In genomic region chr15:66393037-66393436, GRCh38 we compare ENCODE assay signal across 7 cellular contexts. TPM values are rescaled to one million over a fixed set of nuclear protein-coding genes. Genes with fewer than 3 reads are reported as not detected.
DNase-seq lines count a peak whose midpoint lies in the region; ATAC-seq, FAIRE-seq and TF ChIP-seq lines count a peak whose summit lies in the region.
"Not testable (repeated sequence)": the region's sequence is repeated elsewhere in the genome, so short reads cannot be mapped to it uniquely, and the experiment has no call there.

No MANE protein-coding gene starts in this region.

- H3K27ac Mint-ChIP-seq in CD4-positive, CD25-positive, alpha-beta regulatory T cell = peak overlapping the region; percentile 66 to 84 (median 79)
- peak overlapping the region; percentile 14; the same call in 1 of the 2 replicates for H3K27ac Mint-ChIP-seq in WTC11
- H3K27ac Mint-ChIP-seq in activated naive CD4-positive, alpha-beta T cell treated with anti-CD3 and anti-CD28 coated beads, Interleukin-2, amount 50 U/mL, for 24 hours = peak overlapping the region; percentile 35
- peak overlapping the region; percentile 11 for H3K27ac Mint-ChIP-seq in MCF 10A (ENCODE audit: low read depth, unreplicated experiment)
- H3K27ac Mint-ChIP-seq in stimulated activated memory B cell treated with anti-CD40 and anti-IgM and Interleukin-4, amounts not matched to agents 10 μg/mL and 1 μg/mL and 100 μg/mL, for 72 hours = peak overlapping the region; percentile 27

- peak overlapping the region in 2 of 4 donors; percentile 45 for H3K4me3 Mint-ChIP-seq in CD4-positive, CD25-positive, alpha-beta regulatory T cell
- H3K4me3 Mint-ChIP-seq in WTC11; activated naive CD4-positive, alpha-beta T cell treated with anti-CD3 and anti-CD28 coated beads, Interleukin-2, amount 50 U/mL, for 24 hours; MCF 10A (ENCODE audit: unreplicated experiment); stimulated activated memory B cell treated with anti-CD40 and anti-IgM and Interleukin-4, amounts not matched to agents 10 μg/mL and 1 μg/mL and 100 μg/mL, for 72 hours: not testable (repeated sequence)

- WGBS in HepG2 (ENCODE audit: low lambda C conversion rate) = 92% methylated on average over 1 of the region's 1 CpG

- not testable (repeated sequence) for FAIRE-seq in HepG2 (lab: Jason Lieb, UNC)

- peaks cover 24 to 82% (median 70%) of the 10 kb centered on the region in 4 donors for H3K4me1 Mint-ChIP-seq in CD4-positive, CD25-positive, alpha-beta regulatory T cell
- H3K4me1 Mint-ChIP-seq in WTC11 (peaks cover 49% of the 10 kb centered on the region), MCF 10A (ENCODE audit: insufficient read depth, unreplicated experiment) (peaks cover 45% of the 10 kb centered on the region)
- peaks cover 88% of the 10 kb centered on the region for H3K4me1 Mint-ChIP-seq in activated naive CD4-positive, alpha-beta T cell treated with anti-CD3 and anti-CD28 coated beads, Interleukin-2, amount 50 U/mL, for 24 hours
- H3K4me1 Mint-ChIP-seq in stimulated activated memory B cell treated with anti-CD40 and anti-IgM and Interleukin-4, amounts not matched to agents 10 μg/mL and 1 μg/mL and 100 μg/mL, for 72 hours = peaks cover 90% of the 10 kb centered on the region

- H4K20me1 ChIP-seq in HepG2 (ENCODE audit: insufficient read depth, low read length) = peaks cover 31% of the 10 kb centered on the region

- H3K9me3 Mint-ChIP-seq in CD4-positive, CD25-positive, alpha-beta regulatory T cell; WTC11; activated naive CD4-positive, alpha-beta T cell treated with anti-CD3 and anti-CD28 coated beads, Interleukin-2, amount 50 U/mL, for 24 hours; MCF 10A (ENCODE audit: unreplicated experiment); stimulated activated memory B cell treated with anti-CD40 and anti-IgM and Interleukin-4, amounts not matched to agents 10 μg/mL and 1 μg/mL and 100 μg/mL, for 72 hours: not testable (repeated sequence)

- not testable (repeated sequence) for H3K36me3 ChIP-seq in CD4-positive, CD25-positive, alpha-beta regulatory T cell (ENCODE audit: control insufficient read depth, insufficient read depth, low read length)
- H3K36me3 ChIP-seq in HEK293 (ENCODE audit: control insufficient read depth in 2 of 2, insufficient read depth in 1 of 2, low read length in 2 of 2) = peaks cover 11 to 23% of the 10 kb centered on the region in 2 experiments; a peak in 2 of 3 replicates
- peaks cover 4 to 24% of the 10 kb centered on the region in 2 experiments for H3K36me3 ChIP-seq in HepG2 (replicated peaks in 1 of 2; ENCODE audit: control insufficient read depth in 1 of 2, insufficient read depth in 2 of 2, low read length in 2 of 2)

- not testable (repeated sequence) for H2AFZ ChIP-seq in HepG2 (ENCODE audit: low read length)

- TF ChIP-seq POLR2A in HepG2 (IDR thresholded peaks at IDR 0.05; ENCODE audit: insufficient read depth in 1 of 2, low read depth in 2 of 2, low read length in 2 of 2) = not testable (repeated sequence)

- H3K79me2 ChIP-seq in HepG2 (ENCODE audit: insufficient read depth, low read length) = peaks cover 88% of the 10 kb centered on the region

- not testable (repeated sequence) for ATAC-seq in CD4-positive, CD25-positive, alpha-beta regulatory T cell (ENCODE audit: low read depth in 2 of 2); WTC11; HepG2; stimulated activated memory B cell treated with anti-CD40 and anti-IgM and Interleukin-4, amounts not matched to agents 10 μg/mL and 1 μg/mL and 100 μg/mL, for 72 hours

- not testable (repeated sequence) for H3K9me3 ChIP-seq in CD4-positive, CD25-positive, alpha-beta regulatory T cell (ENCODE audit: control insufficient read depth in 2 of 2, low read length in 2 of 2); HEK293 (ENCODE audit: control insufficient read depth, insufficient read depth, low read depth, low read length); HepG2 (ENCODE audit: low read length)

- CTCF ChIA-PET in HEK293 (lab: Yijun Ruan, JAX) (interaction anchor here (0.6 kb wide), 1 partner anchor 105 kb away, joined by 3 read pairs; the partner anchor contains the start of gene SNAPC5), WTC11 (lab: Charles Lee) (interaction anchor here (1.2 kb wide), 1 partner anchor 11 kb away, joined by 4 read pairs; no protein-coding TSS in a partner anchor), MCF 10A (lab: Yijun Ruan, JAX) (interaction anchor here (1.0 kb wide), 1 partner anchor 37 kb away, joined by 3 read pairs; the partner anchor contains the start of gene TIPIN)
- CTCF ChIA-PET in HepG2 (lab: Yijun Ruan, JAX; ENCODE audit: low intra/inter-chr PET ratio, low total read pairs) = not testable (repeated sequence)

- in situ Hi-C loops in HepG2 (cut with HindIII; ENCODE audit: extremely low pct_ligation_motif_present, low pct_unique_long_range_greater_than_20kb) = loop anchor here (25.0 kb wide), 1 partner anchor 94 kb away; the partner anchor contains the start of gene SNAPC5

- H3K36me3 Mint-ChIP-seq in CD4-positive, CD25-positive, alpha-beta regulatory T cell; activated naive CD4-positive, alpha-beta T cell treated with anti-CD3 and anti-CD28 coated beads, Interleukin-2, amount 50 U/mL, for 24 hours: not testable (repeated sequence)
- H3K36me3 Mint-ChIP-seq in WTC11 = peaks cover 41% of the 10 kb centered on the region
- peaks cover 14% of the 10 kb centered on the region for H3K36me3 Mint-ChIP-seq in MCF 10A (ENCODE audit: insufficient read depth, unreplicated experiment)
- peaks cover 19% of the 10 kb centered on the region for H3K36me3 Mint-ChIP-seq in stimulated activated memory B cell treated with anti-CD40 and anti-IgM and Interleukin-4, amounts not matched to agents 10 μg/mL and 1 μg/mL and 100 μg/mL, for 72 hours

- intact Hi-C loops in MCF 10A (cut with micrococcal nuclease); HepG2 (cut with micrococcal nuclease; ENCODE audit: unreplicated experiment): not testable (repeated sequence)

- H3K4me2 ChIP-seq in HepG2 (ENCODE audit: low read depth, low read length) = not testable (repeated sequence)

- not testable (repeated sequence) for H3K27me3 ChIP-seq in CD4-positive, CD25-positive, alpha-beta regulatory T cell (ENCODE audit: control insufficient read depth, insufficient read depth, low read length); HepG2 (ENCODE audit: control insufficient read depth in 1 of 2, insufficient read depth in 2 of 2, low read length in 2 of 2)

- not testable (repeated sequence) for H3K27me3 Mint-ChIP-seq in CD4-positive, CD25-positive, alpha-beta regulatory T cell; WTC11 (ENCODE audit: low read depth); activated naive CD4-positive, alpha-beta T cell treated with anti-CD3 and anti-CD28 coated beads, Interleukin-2, amount 50 U/mL, for 24 hours; MCF 10A (ENCODE audit: insufficient read depth, unreplicated experiment); stimulated activated memory B cell treated with anti-CD40 and anti-IgM and Interleukin-4, amounts not matched to agents 10 μg/mL and 1 μg/mL and 100 μg/mL, for 72 hours

- not testable (repeated sequence) for H3K9ac ChIP-seq in HepG2 (ENCODE audit: insufficient read depth, low read depth, low read length)

- peaks cover 65% of the 10 kb centered on the region for H3K4me1 ChIP-seq in CD4-positive, CD25-positive, alpha-beta regulatory T cell (ENCODE audit: control insufficient read depth, insufficient read depth, low read length, poor library complexity, severe bottlenecking)
- not testable (repeated sequence) for H3K4me1 ChIP-seq in HEK293 (ENCODE audit: control insufficient read depth, insufficient read depth, low read length)
- H3K4me1 ChIP-seq in HepG2 (ENCODE audit: insufficient read depth, low read length) = peaks cover 49% of the 10 kb centered on the region

- H3K4me3 ChIP-seq in CD4-positive, CD25-positive, alpha-beta regulatory T cell (ENCODE audit: low read depth, low read length); HEK293 (ENCODE audit: low read depth, low read length); HepG2 (replicated peaks in 1 of 3; ENCODE audit: insufficient read depth in 1 of 3, low read depth in 2 of 3, low read length in 3 of 3): not testable (repeated sequence)

- TF ChIP-seq RAD21 in HepG2 (CRISPR knock-in tag; IDR thresholded peaks at IDR 0.05) = not testable (repeated sequence)

- TF ChIP-seq CTCF in HEK293 (tag by site-specific recombination; IDR thresholded peaks at IDR 0.05); WTC11 (IDR thresholded peaks at IDR 0.05); MCF 10A (IDR thresholded peaks at IDR 0.05; ENCODE audit: unreplicated experiment); HepG2 (CRISPR knock-in tag; IDR thresholded peaks at IDR 0.05): not testable (repeated sequence)

- not testable (repeated sequence) for TF ChIP-seq EP300 in HepG2 (IDR thresholded peaks at IDR 0.05; ENCODE audit: low read depth in 2 of 2, low read length in 2 of 2); HepG2 (CRISPR knock-in tag; IDR thresholded peaks at IDR 0.05; ENCODE audit: borderline replicate concordance)

- POLR2A ChIA-PET in HEK293 (lab: Yijun Ruan, JAX); WTC11 (lab: Charles Lee): not testable (repeated sequence)
- POLR2A ChIA-PET in MCF 10A (lab: Yijun Ruan, JAX) (interaction anchor here (1.2 kb wide), 1 partner anchor 12 kb away, joined by 3 read pairs; no protein-coding TSS in a partner anchor), HepG2 (lab: Yijun Ruan, JAX) (interaction anchor here (1.4 kb wide), 1 partner anchor 112 kb away, joined by 4 read pairs; the partner anchor contains the start of gene ZWILCH)

- not testable (repeated sequence) for DNase-seq in CD4-positive, CD25-positive, alpha-beta regulatory T cell; WTC11 (ENCODE audit: low spot score); MCF 10A (ENCODE audit: unreplicated experiment); HepG2 (ENCODE audit: low spot score)

- H3K27ac ChIP-seq in CD4-positive, CD25-positive, alpha-beta regulatory T cell (ENCODE audit: insufficient read depth, low read length, poor library complexity, severe bottlenecking); HEK293 (ENCODE audit: extremely low read depth, low read depth, low read length); HepG2 (ENCODE audit: extremely low read length, insufficient read depth, low read length): not testable (repeated sequence)

- not testable (repeated sequence) for BruUV-seq in MCF 10A (replicated peaks; lab: Mats Ljungman, UMichigan); HepG2 (replicated peaks; lab: Mats Ljungman, UMichigan)

RNA-seq across cellular contexts. Expression of gene MAP2K1, which starts 6.3 kb away (rescaled TPM):
- total RNA-seq in CD4-positive, CD25-positive, alpha-beta regulatory T cell = 49.0 TPM
- 10 to 100 TPM; 34.2 to 40.7 (median 37.1) TPM for polyA plus RNA-seq in CD4-positive, CD25-positive, alpha-beta regulatory T cell
- 89.5 to 93.0 TPM (median 90.4 TPM) in 3 replicates for total RNA-seq in WTC11 (2021)
- 108 and 115 TPM in 2 replicates for total RNA-seq in MCF 10A (2022)
- total RNA-seq in HepG2 (2016; rRNA removed; fragmentation: Illumina TruSeq; extraction: Trizol) = 24.1 and 29.5 TPM in 2 replicates
- total RNA-seq in HepG2 (2016; cell fraction: cytosol; rRNA removed; fragmentation: Illumina TruSeq; extraction: Trizol; ENCODE audit: low read depth) = 6.0 and 7.6 TPM in 2 replicates
- total RNA-seq in HepG2 (2016; cell fraction: insoluble cytoplasmic fraction; rRNA removed; fragmentation: Illumina TruSeq; extraction: Trizol) = 24.7 TPM in 2 replicates
- total RNA-seq in HepG2 (2016; cell fraction: membrane; rRNA removed; fragmentation: Illumina TruSeq; extraction: Trizol) = 10.8 and 12.5 TPM in 2 replicates
- 17.5 and 19.9 TPM in 2 replicates for total RNA-seq in HepG2 (2016; cell fraction: nucleus; rRNA removed; fragmentation: Illumina TruSeq; extraction: Trizol)
- polyA plus RNA-seq in HepG2 (2011; rRNA removed) = 38.7 and 49.2 TPM in 2 replicates
- polyA plus RNA-seq in HepG2 (2011; cell fraction: cytosol; rRNA removed) = 26.4 and 36.9 TPM in 2 replicates
- 10.8 and 11.7 TPM in 2 replicates for polyA plus RNA-seq in HepG2 (2011; cell fraction: nucleus; rRNA removed)
- 51.8 and 52.1 TPM in 2 replicates for polyA plus RNA-seq in HepG2 (2012)
- 2.0 and 2.9 TPM in 2 replicates for polyA plus RNA-seq in HepG2 (2016; cell fraction: cytosol; fragmentation: Illumina TruSeq; extraction: Trizol; ENCODE audit: low read depth)
- 38.8 and 38.9 TPM in 2 replicates for polyA plus RNA-seq in HepG2 (2016; cell fraction: insoluble cytoplasmic fraction; fragmentation: Illumina TruSeq; extraction: Trizol; ENCODE audit: low read depth)
- 7.0 and 8.7 TPM in 2 replicates for polyA plus RNA-seq in HepG2 (2016; cell fraction: membrane; fragmentation: Illumina TruSeq; extraction: Trizol; ENCODE audit: low read depth)
- polyA plus RNA-seq in HepG2 (2016; cell fraction: nucleus; fragmentation: Illumina TruSeq; extraction: Trizol; ENCODE audit: insufficient read depth, low read depth) = 34.4 and 35.4 TPM in 2 replicates
- polyA minus RNA-seq in HepG2 (2011; rRNA and poly(A)+ RNA removed; ENCODE audit: low replicate concordance) = 29.5 and 34.7 TPM in 2 replicates
- polyA minus RNA-seq in HepG2 (2011; cell fraction: cytosol; rRNA and poly(A)+ RNA removed) = 14.6 and 16.6 TPM in 2 replicates
- 11.5 and 12.9 TPM in 2 replicates for polyA minus RNA-seq in HepG2 (2011; cell fraction: nucleus; rRNA and poly(A)+ RNA removed)

RNA-seq across cellular contexts. Expression of gene TIPIN, which starts 36.6 kb away (rescaled TPM):
- total RNA-seq in CD4-positive, CD25-positive, alpha-beta regulatory T cell = 6.0 TPM
- 10 to 100 TPM in 2 of 4 donors, 1 to 10 TPM in 2; 6.8 to 11.2 (median 9.4) TPM for polyA plus RNA-seq in CD4-positive, CD25-positive, alpha-beta regulatory T cell
- total RNA-seq in WTC11 (2021) (17.6 to 22.2 TPM (median 19.2 TPM) in 3 replicates), MCF 10A (2022) (16.1 and 17.1 TPM in 2 replicates), HepG2 (2016; rRNA removed; fragmentation: Illumina TruSeq; extraction: Trizol) (28.6 and 37.9 TPM in 2 replicates)
- total RNA-seq in HepG2 (2016; cell fraction: cytosol; rRNA removed; fragmentation: Illumina TruSeq; extraction: Trizol; ENCODE audit: low read depth) = 5.3 and 5.4 TPM in 2 replicates
- 26.8 and 38.3 TPM in 2 replicates for total RNA-seq in HepG2 (2016; cell fraction: insoluble cytoplasmic fraction; rRNA removed; fragmentation: Illumina TruSeq; extraction: Trizol)
- 5.5 and 7.9 TPM in 2 replicates for total RNA-seq in HepG2 (2016; cell fraction: membrane; rRNA removed; fragmentation: Illumina TruSeq; extraction: Trizol)
- total RNA-seq in HepG2 (2016; cell fraction: nucleus; rRNA removed; fragmentation: Illumina TruSeq; extraction: Trizol) = 10.5 and 12.5 TPM in 2 replicates
- 2.3 and 2.7 TPM in 2 replicates for polyA plus RNA-seq in HepG2 (2011; rRNA removed)
- 1.4 and 2.1 TPM in 2 replicates for polyA plus RNA-seq in HepG2 (2011; cell fraction: cytosol; rRNA removed)
- 1.2 and 1.3 TPM in 2 replicates for polyA plus RNA-seq in HepG2 (2011; cell fraction: nucleus; rRNA removed)
- 5.3 and 9.6 TPM in 2 replicates for polyA plus RNA-seq in HepG2 (2012)
- polyA plus RNA-seq in HepG2 (2016; cell fraction: cytosol; fragmentation: Illumina TruSeq; extraction: Trizol; ENCODE audit: low read depth) = 2.3 and 3.4 TPM in 2 replicates
- polyA plus RNA-seq in HepG2 (2016; cell fraction: insoluble cytoplasmic fraction; fragmentation: Illumina TruSeq; extraction: Trizol; ENCODE audit: low read depth) = 34.8 and 37.9 TPM in 2 replicates
- 3.6 and 4.5 TPM in 2 replicates for polyA plus RNA-seq in HepG2 (2016; cell fraction: membrane; fragmentation: Illumina TruSeq; extraction: Trizol; ENCODE audit: low read depth)
- 12.9 and 15.4 TPM in 2 replicates for polyA plus RNA-seq in HepG2 (2016; cell fraction: nucleus; fragmentation: Illumina TruSeq; extraction: Trizol; ENCODE audit: insufficient read depth, low read depth)
- 0.54 and 5.3 TPM in 2 replicates for polyA minus RNA-seq in HepG2 (2011; rRNA and poly(A)+ RNA removed; ENCODE audit: low replicate concordance)
- 2.4 and 2.8 TPM in 2 replicates for polyA minus RNA-seq in HepG2 (2011; cell fraction: cytosol; rRNA and poly(A)+ RNA removed)
- 4.2 and 7.0 TPM in 2 replicates for polyA minus RNA-seq in HepG2 (2011; cell fraction: nucleus; rRNA and poly(A)+ RNA removed)

Comparison
In these comparisons a context has a peak if more than half of its experiments do, and no peak if none do; other contexts are left out.
1. H3K27ac Mint-ChIP-seq: peak in every context shown above with its lines; median percentile 79 in CD4-positive, CD25-positive, alpha-beta regulatory T cell; 35 in activated naive CD4-positive, alpha-beta T cell treated with anti-CD3 and anti-CD28 coated beads, Interleukin-2, amount 50 U/mL, for 24 hours; 27 in stimulated activated memory B cell treated with anti-CD40 and anti-IgM and Interleukin-4, amounts not matched to agents 10 μg/mL and 1 μg/mL and 100 μg/mL, for 72 hours; 14 in WTC11; 11 in MCF 10A.